Comparison of ENCODE assay signal across 8 cellular contexts in genomic region chr3:99499235-99499798, GRCh38.
DNase-seq lines count a peak whose midpoint lies in the region; ATAC-seq and TF ChIP-seq lines count a peak whose summit lies in the region.

No MANE protein-coding gene starts in this region.

- TF ChIP-seq POLR2A in thyroid gland (IDR thresholded peaks at IDR 0.05): no peak

- H3K9me3 ChIP-seq in hepatocyte (ENCODE audit: low read depth) (no peaks in the 10 kb centered on the region), thyroid gland (no peaks in the 10 kb centered on the region)

- 32% methylated on average over 2 of the region's 2 CpGs for WGBS in hepatocyte (ENCODE audit: low lambda C conversion rate, missing lambda C conversion rate)
- WGBS in thyroid gland, 2 donors: 24 to 26% methylated on average over 2 of the region's 2 CpGs

- intact Hi-C loops in thyroid gland (cut with DNase I): loop anchor here (5.0 kb wide), 1 partner anchor 253 kb away; no protein-coding TSS in a partner anchor

- H3K4me1 ChIP-seq in hepatocyte (ENCODE audit: insufficient read depth): no peaks in the 10 kb centered on the region
- no peaks in the 10 kb centered on the region for H3K4me1 ChIP-seq in thyroid gland

- H3K4me3 ChIP-seq in hepatocyte (no peak overlapping the region), thyroid gland (replicated peaks in 1 of 3) (no peak overlapping the region)

- H3K27me3 ChIP-seq in hepatocyte (no peaks in the 10 kb centered on the region), thyroid gland (no peaks in the 10 kb centered on the region)

- no peak overlapping the region for H3K4me2 ChIP-seq in hepatocyte

- DNase-seq in AML-193 (lab: John Stamatoyannopoulos, UW) (peak; percentile 42 to 56), HK-2 (ENCODE audit: unreplicated experiment) (peak; percentile 25), UCSD-AML1 (lab: John Stamatoyannopoulos, UW; ENCODE audit: unreplicated experiment) (peak; percentile 8), hepatocyte (ENCODE audit: low spot score) (peak; percentile 54), thyroid gland (peak; percentile 50 to 54), NCI-H2029 treated with DMSO at 0.1 percent for 48 hours (lab: John Stamatoyannopoulos, UW) (no peak)

- H3K36me3 ChIP-seq in hepatocyte (replicated peaks; ENCODE audit: insufficient read depth, low read depth) (no peaks in the 10 kb centered on the region), thyroid gland (no peaks in the 10 kb centered on the region)

- H3K27ac ChIP-seq in hepatocyte: no peak overlapping the region
- H3K27ac ChIP-seq in thyroid gland: no peak overlapping the region

- no peaks in the 10 kb centered on the region for H3K9me2 ChIP-seq in hepatocyte (replicated peaks; ENCODE audit: insufficient read depth)

- no peaks in the 10 kb centered on the region for H3K79me2 ChIP-seq in hepatocyte

- H4K20me1 ChIP-seq in hepatocyte (ENCODE audit: insufficient read depth, poor library complexity, severe bottlenecking): no peaks in the 10 kb centered on the region

- TF ChIP-seq CTCF in hepatocyte (IDR thresholded peaks at IDR 0.05; ENCODE audit: poor library complexity) (peak; percentile 68), thyroid gland (IDR thresholded peaks at IDR 0.05) (peak in 5 of 6 experiments; percentile 38 to 68 (median 59))

- ATAC-seq in GM18861 (IDR thresholded peaks at IDR 0.05; ENCODE audit: unreplicated experiment) (peak; percentile 57), HG03108 (IDR thresholded peaks at IDR 0.05; ENCODE audit: unreplicated experiment) (no peak)

- no peak overlapping the region for H2AFZ ChIP-seq in hepatocyte
